29 cellular contexts compared by ENCODE assay signal in genomic region chr10:119903946-119904666, GRCh38.
"Had no signal": no experiment of that assay in that cellular context is flagged by ENCODE, and none has a peak within 500 bp of the region (broad histone marks: within the 10 kb centered on the region; RNA-seq: fewer than 3 reads in every experiment).

No MANE protein-coding gene starts in this region.

- H3K4me1 ChIP-seq: SJSA1 had no signal

- H3K4me3 ChIP-seq: MG63, SJSA1 had no signal

- DNase-seq: activated CD4-positive, alpha-beta memory T cell treated with anti-CD3 and anti-CD28 coated beads, Interleukin-2, amount 10 ng/mL, durations not matched to agents 7 days and 5 days; activated CD4-positive, alpha-beta T cell treated with anti-CD3 and anti-CD28 coated beads for 36 hours; activated CD4-positive, alpha-beta T cell treated with anti-CD3 and anti-CD28 coated beads, Interleukin-2, amount 50 U/mL, for 1 hour; activated CD8-positive, alpha-beta memory T cell treated with anti-CD3 and anti-CD28 coated beads for 24 hours; activated CD8-positive, alpha-beta memory T cell treated with anti-CD3 and anti-CD28 coated beads, Interleukin-2, amount 10 ng/mL, durations not matched to agents 7 days and 5 days; activated CD8-positive, alpha-beta memory T cell treated with anti-CD3 and anti-CD28 coated beads, Interleukin-2, amount 50 U/mL, for 48 hours; activated effector memory CD4-positive, alpha-beta T cell treated with Interleukin-2 at 50 U/mL for 16 hours; activated naive CD4-positive, alpha-beta T cell; activated naive CD4-positive, alpha-beta T cell treated with anti-CD3 and anti-CD28 coated beads, Interleukin-2, amount 50 U/mL, for 16 hours; activated naive CD8-positive, alpha-beta T cell treated with anti-CD3 and anti-CD28 coated beads for 36 hours; activated T-cell treated with anti-CD3 and anti-CD28 coated beads, Interleukin-2, amount 50 U/mL, for 48 hours; amniotic stem cell; aorta; brain microvascular endothelial cell; Kasumi-1; KG1; MG63; NCI-H1048; NCI-H1105 treated with DMSO at 0.1 percent for 48 hours; NCI-H1436; NCI-H1694; NCI-H1930; NCI-H2081 treated with DMSO at 0.1 percent for 48 hours; NCI-H345; NCI-H524 treated with DMSO at 0.1 percent for 48 hours; SHP77 treated with DMSO at 0.1 percent for 48 hours; SK-N-SH had no signal

- ATAC-seq: activated CD4-positive, alpha-beta T cell treated with anti-CD3 and anti-CD28 coated beads for 36 hours; activated CD8-positive, alpha-beta memory T cell treated with anti-CD3 and anti-CD28 coated beads, Interleukin-2, amount 10 ng/mL, durations not matched to agents 7 days and 5 days; Panc1 had no signal

- H3K4me2 ChIP-seq: SK-N-SH had no signal

- H3K9ac ChIP-seq: SK-N-SH had no signal

- H3K27me3 ChIP-seq: brain microvascular endothelial cell, MG63, SJSA1 had no signal

- H3K9me3 ChIP-seq: MG63, SJSA1, SK-N-SH had no signal

- H3K27ac ChIP-seq: brain microvascular endothelial cell, SJSA1 had no signal
